In genomic region chr12:64759035-64759894, GRCh38 we compare ENCODE assay signal across 8 cellular contexts. TPM values are rescaled to one million over a fixed set of nuclear protein-coding genes. Genes with fewer than 3 reads are reported as not detected.
DNase-seq lines count a peak whose midpoint lies in the region; ATAC-seq lines count a peak whose summit lies in the region.

TSS of gene GNS (minus strand) at chr12:64759406. CDS start at chr12:64759276, 130 bp downstream.

- peak within 1 kb of the TSS; percentile 74 for H3K27ac ChIP-seq in CD4-positive, alpha-beta memory T cell (ENCODE audit: low read depth, low read length)
- peak within 1 kb of the TSS; percentile 72 for H3K27ac ChIP-seq in effector memory CD4-positive, alpha-beta T cell (ENCODE audit: insufficient read depth, low read length, poor library complexity, severe bottlenecking)

- no peaks in the 10 kb centered on the region for H3K9me3 ChIP-seq in CD4-positive, alpha-beta memory T cell (ENCODE audit: control insufficient read depth in 1 of 2, low read length in 2 of 2)
- H3K9me3 ChIP-seq in effector memory CD4-positive, alpha-beta T cell (ENCODE audit: control insufficient read depth, low read length) = no peaks in the 10 kb centered on the region

- POLR2A ChIA-PET in CD4-positive, alpha-beta memory T cell (lab: Charles Lee; ENCODE audit: partially characterized antibody) = interaction anchor here (0.6 to 1.5 kb wide), 5 partner anchors 8 to 1532 kb away, joined by 3 to 4 read pairs (median 4); no protein-coding TSS in a partner anchor
- POLR2A ChIA-PET in activated CD8-positive, alpha-beta memory T cell treated with anti-CD3 and anti-CD28 coated beads for 36 hours (lab: Charles Lee) = no interaction called here

- peak; percentile 75 for ATAC-seq in GM19463 (IDR thresholded peaks at IDR 0.05; ENCODE audit: unreplicated experiment)

- intact Hi-C loops in CD4-positive, alpha-beta memory T cell (cut with micrococcal nuclease) = loop anchor here (1.0 to 5.0 kb wide), 4 partner anchors 150 to 536 kb away; partner anchors contain the start of genes KICS2, TBK1 and XPOT

- H3K4me1 Mint-ChIP-seq in CD4-positive, alpha-beta memory T cell = peaks cover 27 to 52% (median 40%) of the 10 kb centered on the region in 4 donors

- H3K4me3 Mint-ChIP-seq in CD4-positive, alpha-beta memory T cell = peak within 1 kb of the TSS; percentile 89 to 99 (median 98)

- H3K36me3 Mint-ChIP-seq in CD4-positive, alpha-beta memory T cell = peaks cover 4 to 6% of the 10 kb centered on the region in 2 donors

- no peaks in the 10 kb centered on the region for H3K36me3 ChIP-seq in CD4-positive, alpha-beta memory T cell (ENCODE audit: insufficient read depth, low read length)
- no peaks in the 10 kb centered on the region for H3K36me3 ChIP-seq in effector memory CD4-positive, alpha-beta T cell (ENCODE audit: control insufficient read depth, insufficient read depth, low read length)

- H3K27ac Mint-ChIP-seq in CD4-positive, alpha-beta memory T cell = peak within 1 kb of the TSS; percentile 93 to 98 (median 96)

- no peaks in the 10 kb centered on the region for H3K27me3 Mint-ChIP-seq in CD4-positive, alpha-beta memory T cell

- CTCF ChIA-PET in CD4-positive, alpha-beta memory T cell (lab: Charles Lee; ENCODE audit: partially characterized antibody) = interaction anchor here (0.8 to 1.8 kb wide), 3 partner anchors 23 to 39 kb away, joined by 3 to 7 read pairs (median 5); no protein-coding TSS in a partner anchor
- CTCF ChIA-PET in activated CD8-positive, alpha-beta memory T cell treated with anti-CD3 and anti-CD28 coated beads for 36 hours (lab: Charles Lee) = interaction anchor here (0.5 to 2.4 kb wide), 4 partner anchors 14 to 210 kb away, joined by 3 to 6 read pairs (median 4); no protein-coding TSS in a partner anchor

- peak; percentile 86 to 94 (median 89) for DNase-seq in CD4-positive, alpha-beta memory T cell
- DNase-seq in HS-5 (ENCODE audit: low read depth) = peak; percentile 68
- peak; percentile 84 for DNase-seq in NK-92 treated with Interleukin-12 subunit alpha and Interleukin-12 subunit beta, amount 100 ng/mL, for 24 hours (lab: John Stamatoyannopoulos, UW)
- peak; percentile 88 to 92 (median 91) for DNase-seq in effector memory CD4-positive, alpha-beta T cell
- DNase-seq in medulla oblongata (ENCODE audit: extremely low spot score) = peak; percentile 98
- peak; percentile 87 for DNase-seq in stimulated activated CD8-positive, alpha-beta memory T cell treated with anti-CD3 and anti-CD28 coated beads, Interleukin-12 subunit alpha, Interleukin-12 subunit beta, amount 100 ng/mL, for 1 hour (ENCODE audit: low read depth)

- peak within 1 kb of the TSS; percentile 45 to 86 for H3K4me3 ChIP-seq in CD4-positive, alpha-beta memory T cell (ENCODE audit: low read length in 2 of 2)
- peak within 1 kb of the TSS; percentile 77 for H3K4me3 ChIP-seq in effector memory CD4-positive, alpha-beta T cell (ENCODE audit: insufficient read depth, low read depth, low read length, poor library complexity, severe bottlenecking)

- no peaks in the 10 kb centered on the region for H3K27me3 ChIP-seq in CD4-positive, alpha-beta memory T cell (ENCODE audit: insufficient read depth, low read length)
- no peaks in the 10 kb centered on the region for H3K27me3 ChIP-seq in effector memory CD4-positive, alpha-beta T cell (replicated peaks; ENCODE audit: control insufficient read depth, insufficient read depth, low read length, poor library complexity, severe bottlenecking)

- H3K4me1 ChIP-seq in CD4-positive, alpha-beta memory T cell (ENCODE audit: insufficient read depth, low read length) = peaks cover 35% of the 10 kb centered on the region
- H3K4me1 ChIP-seq in effector memory CD4-positive, alpha-beta T cell (ENCODE audit: control insufficient read depth, insufficient read depth, low read length, poor library complexity, severe bottlenecking) = no peaks in the 10 kb centered on the region

- H3K9me3 Mint-ChIP-seq in CD4-positive, alpha-beta memory T cell = no peaks in the 10 kb centered on the region

RNA-seq across cellular contexts. Expression of gene GNS, which starts in this region (rescaled TPM):
- 10 to 100 TPM; 34.2 to 35.0 TPM for total RNA-seq in CD4-positive, alpha-beta memory T cell
- polyA plus RNA-seq in CD4-positive, alpha-beta memory T cell = 10 to 100 TPM; 36.8 to 77.0 TPM
- total RNA-seq in activated CD8-positive, alpha-beta memory T cell treated with anti-CD3 and anti-CD28 coated beads for 36 hours = 10 to 100 TPM; 18.6 to 19.0 TPM

Comparison
In these comparisons a context has a peak if more than half of its experiments do, and no peak if none do; other contexts are left out.
1. Peak in every context shown above with its lines: DNase-seq, ATAC-seq, H3K4me3 ChIP-seq and H3K27ac ChIP-seq.